Comparison of ENCODE assay signal across 8 cellular contexts in genomic region chr16:47644166-47644565, GRCh38.
DNase-seq lines count a peak whose midpoint lies in the region; ATAC-seq, FAIRE-seq and TF ChIP-seq lines count a peak whose summit lies in the region.

No MANE protein-coding gene starts in this region.

- H3K4me3 ChIP-seq in AG04450 (ENCODE audit: low read depth, low read length) (no peak overlapping the region), keratinocyte (ENCODE audit: control insufficient read depth in 2 of 3, extremely low read depth in 1 of 3, insufficient read depth in 2 of 3, low read depth in 1 of 3, low read length in 3 of 3) (no peak overlapping the region)

- H3K4me1 ChIP-seq in keratinocyte (ENCODE audit: control insufficient read depth, extremely low read depth, insufficient read depth, low read length) = peaks cover 8% of the 10 kb centered on the region

- H3K4me2 ChIP-seq in keratinocyte (ENCODE audit: control insufficient read depth, extremely low read depth, insufficient read depth, low read depth, low read length) = no peak overlapping the region

- no peak overlapping the region for H3K4me3 Mint-ChIP-seq in type B pancreatic cell
- H3K4me3 Mint-ChIP-seq in activated CD8-positive, alpha-beta T cell treated with anti-CD3 and anti-CD28 coated beads, Interleukin-2, amount 10 ng/mL, durations not matched to agents 7 days and 5 days = no peak overlapping the region

- H3K36me3 Mint-ChIP-seq in type B pancreatic cell = no peaks in the 10 kb centered on the region
- H3K36me3 Mint-ChIP-seq in activated CD8-positive, alpha-beta T cell treated with anti-CD3 and anti-CD28 coated beads, Interleukin-2, amount 10 ng/mL, durations not matched to agents 7 days and 5 days (ENCODE audit: low read depth) = peaks cover 13% of the 10 kb centered on the region

- TF ChIP-seq CTCF in AG04450 (IDR thresholded peaks at IDR 0.05; ENCODE audit: low read depth, low read length) (no peak), keratinocyte (optimal IDR thresholded peaks at IDR 0.05 in 1 of 3, IDR thresholded peaks at IDR 0.05 in 1 of 3, conservative IDR thresholded peaks at IDR 0.05 in 1 of 3; ENCODE audit: extremely low read depth in 1 of 3, insufficient read depth in 2 of 3, low read length in 3 of 3) (no peak), type B pancreatic cell (conservative IDR thresholded peaks at IDR 0.05) (no peak)

- no peak overlapping the region for H3K27ac Mint-ChIP-seq in type B pancreatic cell
- H3K27ac Mint-ChIP-seq in activated CD8-positive, alpha-beta T cell treated with anti-CD3 and anti-CD28 coated beads, Interleukin-2, amount 10 ng/mL, durations not matched to agents 7 days and 5 days = no peak overlapping the region

- POLR2A ChIA-PET in AG04450 (lab: Yijun Ruan, JAX) = no interaction called here
- POLR2A ChIA-PET in activated CD8-positive, alpha-beta T cell treated with anti-CD3 and anti-CD28 coated beads, Interleukin-2, amount 10 ng/mL, durations not matched to agents 7 days and 5 days (lab: Charles Lee) = no interaction called here

- H3K9ac ChIP-seq in keratinocyte (ENCODE audit: control insufficient read depth, extremely low read depth, insufficient read depth, low read length) = no peak overlapping the region

- no peaks in the 10 kb centered on the region for H3K9me3 ChIP-seq in AG04450 (ENCODE audit: control insufficient read depth, insufficient read depth, low read length)
- no peaks in the 10 kb centered on the region for H3K9me3 ChIP-seq in keratinocyte (ENCODE audit: control insufficient read depth, low read depth, low read length)

- CTCF ChIA-PET in AG04450 (lab: Charles Lee) = no interaction called here
- CTCF ChIA-PET in activated CD8-positive, alpha-beta T cell treated with anti-CD3 and anti-CD28 coated beads, Interleukin-2, amount 10 ng/mL, durations not matched to agents 7 days and 5 days (lab: Charles Lee) = no interaction called here

- dilution Hi-C loops in keratinocyte (cut with MboI; ENCODE audit: extremely low pct_ligation_motif_present, low sequenced_read_pairs) = no loop called here

- H3K9me3 Mint-ChIP-seq in type B pancreatic cell = no peaks in the 10 kb centered on the region
- H3K9me3 Mint-ChIP-seq in activated CD8-positive, alpha-beta T cell treated with anti-CD3 and anti-CD28 coated beads, Interleukin-2, amount 10 ng/mL, durations not matched to agents 7 days and 5 days (ENCODE audit: insufficient read depth) = no peaks in the 10 kb centered on the region

- no peaks in the 10 kb centered on the region for H4K20me1 ChIP-seq in keratinocyte (ENCODE audit: control insufficient read depth, extremely low read depth, insufficient read depth, low read length)

- H2AFZ ChIP-seq in keratinocyte (ENCODE audit: control insufficient read depth, low read length) = no peak overlapping the region

- H3K4me1 Mint-ChIP-seq in type B pancreatic cell (ENCODE audit: unreplicated experiment) = peaks cover 12% of the 10 kb centered on the region
- H3K4me1 Mint-ChIP-seq in activated CD8-positive, alpha-beta T cell treated with anti-CD3 and anti-CD28 coated beads, Interleukin-2, amount 10 ng/mL, durations not matched to agents 7 days and 5 days (ENCODE audit: low read depth) = peaks cover 13% of the 10 kb centered on the region

- DNase-seq in AG04450 (ENCODE audit: low read depth, low spot score) (peak; percentile 59), HS-5 (ENCODE audit: low read depth) (peak; percentile 48), brain pericyte (ENCODE audit: low read depth, low spot score) (peak; percentile 58), keratinocyte (ENCODE audit: low read depth, low spot score) (no peak), type B pancreatic cell (ENCODE audit: extremely low spot score, unreplicated experiment) (no peak)
- DNase-seq in activated CD4-positive, alpha-beta T cell treated with anti-CD3 and anti-CD28 coated beads, Interleukin-2, amount 50 U/mL, for 48 hours = no peak
- no peak for DNase-seq in activated CD8-positive, alpha-beta T cell treated with anti-CD3 and anti-CD28 coated beads, Interleukin-2, amount 10 ng/mL, durations not matched to agents 7 days and 5 days

- peaks cover 0 to 7% of the 10 kb centered on the region in 2 experiments for H3K36me3 ChIP-seq in keratinocyte (ENCODE audit: control insufficient read depth in 2 of 2, extremely low read depth in 1 of 2, insufficient read depth in 2 of 2, low read length in 2 of 2)

- H3K27ac ChIP-seq in AG04450 (ENCODE audit: low read depth, low read length) = no peak overlapping the region
- H3K27ac ChIP-seq in keratinocyte (ENCODE audit: control insufficient read depth, insufficient read depth, low read length) = no peak overlapping the region

- H3K9me1 ChIP-seq in keratinocyte (ENCODE audit: control insufficient read depth, extremely low read depth, insufficient read depth, low read length) = no peaks in the 10 kb centered on the region

- no peaks in the 10 kb centered on the region for H3K27me3 Mint-ChIP-seq in type B pancreatic cell
- H3K27me3 Mint-ChIP-seq in activated CD8-positive, alpha-beta T cell treated with anti-CD3 and anti-CD28 coated beads, Interleukin-2, amount 10 ng/mL, durations not matched to agents 7 days and 5 days (ENCODE audit: low read depth) = no peaks in the 10 kb centered on the region

- FAIRE-seq in keratinocyte (lab: Jason Lieb, UNC) = peak; percentile 46

- ATAC-seq in activated CD8-positive, alpha-beta T cell treated with anti-CD3 and anti-CD28 coated beads, Interleukin-2, amount 10 ng/mL, durations not matched to agents 7 days and 5 days = no peak
- no peak for ATAC-seq in HG02973 (IDR thresholded peaks at IDR 0.05; ENCODE audit: unreplicated experiment)

- H3K79me2 ChIP-seq in keratinocyte (ENCODE audit: control insufficient read depth, insufficient read depth, low read length) = no peaks in the 10 kb centered on the region

- H3K27me3 ChIP-seq in AG04450 (ENCODE audit: control insufficient read depth, insufficient read depth, low read length) (no peaks in the 10 kb centered on the region), keratinocyte (ENCODE audit: control insufficient read depth, extremely low read depth, insufficient read depth, low read length) (no peaks in the 10 kb centered on the region)

Comparison
In these comparisons a context has a peak if more than half of its experiments do, and no peak if none do; other contexts are left out.
1. DNase-seq: peak in AG04450 (single experiment), HS-5 (single experiment) and brain pericyte (single experiment); none in keratinocyte (single experiment), activated CD4-positive, alpha-beta T cell treated with anti-CD3 and anti-CD28 coated beads, Interleukin-2, amount 50 U/mL, for 48 hours (0 of 2), type B pancreatic cell (single experiment) and activated CD8-positive, alpha-beta T cell treated with anti-CD3 and anti-CD28 coated beads, Interleukin-2, amount 10 ng/mL, durations not matched to agents 7 days and 5 days (single experiment).